In genomic region chr7:54773472-54774399, GRCh38 we compare ENCODE assay signal across 8 cellular contexts. TPM values are rescaled to one million over a fixed set of nuclear protein-coding genes. Genes with fewer than 3 reads are reported as not detected.
A peak's percentile ranks its signal among the peaks of the same experiment; 100 is the strongest.
DNase-seq lines count a peak whose midpoint lies in the region; ATAC-seq and TF ChIP-seq lines count a peak whose summit lies in the region.

No MANE protein-coding gene starts in this region.

- no peaks in the 10 kb centered on the region for H3K9me2 ChIP-seq in PC-3 (replicated peaks; ENCODE audit: low read length)

- H3K4me2 ChIP-seq in PC-3 (ENCODE audit: low read length): peak overlapping the region; percentile 92

- H3K9ac ChIP-seq in PC-3 (ENCODE audit: low read length): peak overlapping the region; percentile 61

- DNase-seq in D341Med (ENCODE audit: low spot score) (peak; percentile 82), PC-3 (peak; percentile 94), fibroblast of peridontal ligament (ENCODE audit: extremely low read depth) (peak; percentile 86), neural crest cell (ENCODE audit: low read depth, low spot score) (peak; percentile 81), stromal cell of bone marrow (ENCODE audit: low read depth) (peak; percentile 63)
- peak; percentile 62 for DNase-seq in Jurkat, Clone E6-1 (ENCODE audit: low read depth, low spot score)
- peak; percentile 53 for DNase-seq in activated T-helper 1 cell treated with anti-CD3 and anti-CD28 coated beads, Interleukin-12 subunit alpha, Interleukin-12 subunit beta, Interleukin-2, Interleukin-4 antibody, amounts not matched to agents 30 ng/mL and 10 ng/mL and 1 ng/mL, durations not matched to agents 14 hours and 24 hours and 36 hours (ENCODE audit: low spot score)

- peak overlapping the region; percentile 28 for H3K4me3 ChIP-seq in Jurkat, Clone E6-1 (ENCODE audit: low read length)
- H3K4me3 ChIP-seq in PC-3 (ENCODE audit: low read length): peak overlapping the region; percentile 67

- CTCF ChIA-PET in PC-3 (lab: Charles Lee): interaction anchor here (0.6 to 2.6 kb wide), 9 partner anchors 65 to 496 kb away, joined by 3 to 24 read pairs (median 4); no protein-coding TSS in a partner anchor

- TF ChIP-seq CTCF in PC-3 (conservative IDR thresholded peaks at IDR 0.05; ENCODE audit: low read depth, low read length) (peak; percentile 86), neural crest cell (conservative IDR thresholded peaks at IDR 0.05) (peak; percentile 88)

- POLR2A ChIA-PET in PC-3 (lab: Charles Lee; ENCODE audit: unreplicated experiment): no interaction called here

- H3K9me3 ChIP-seq in PC-3 (ENCODE audit: low read length): no peaks in the 10 kb centered on the region

- no peaks in the 10 kb centered on the region for H3K36me3 Mint-ChIP-seq in activated T-helper 1 cell treated with anti-CD3 and anti-CD28 coated beads, Interleukin-12 subunit alpha, Interleukin-12 subunit beta, Interleukin-2, Interleukin-4 antibody, amounts not matched to agents 30 ng/mL and 10 ng/mL and 1 ng/mL, durations not matched to agents 14 hours and 24 hours and 36 hours (ENCODE audit: low read depth)
- no peaks in the 10 kb centered on the region for H3K36me3 Mint-ChIP-seq in neural crest cell (ENCODE audit: low read depth)

- peaks cover 27% of the 10 kb centered on the region for H3K27me3 Mint-ChIP-seq in activated T-helper 1 cell treated with anti-CD3 and anti-CD28 coated beads, Interleukin-12 subunit alpha, Interleukin-12 subunit beta, Interleukin-2, Interleukin-4 antibody, amounts not matched to agents 30 ng/mL and 10 ng/mL and 1 ng/mL, durations not matched to agents 14 hours and 24 hours and 36 hours (ENCODE audit: insufficient read depth)
- H3K27me3 Mint-ChIP-seq in neural crest cell (ENCODE audit: low read depth): peaks cover 42% of the 10 kb centered on the region

- no peaks in the 10 kb centered on the region for H3K9me3 Mint-ChIP-seq in activated T-helper 1 cell treated with anti-CD3 and anti-CD28 coated beads, Interleukin-12 subunit alpha, Interleukin-12 subunit beta, Interleukin-2, Interleukin-4 antibody, amounts not matched to agents 30 ng/mL and 10 ng/mL and 1 ng/mL, durations not matched to agents 14 hours and 24 hours and 36 hours
- no peaks in the 10 kb centered on the region for H3K9me3 Mint-ChIP-seq in neural crest cell

- H3K79me2 ChIP-seq in PC-3 (ENCODE audit: low read length): no peaks in the 10 kb centered on the region

- peak overlapping the region; percentile 70 for H3K4me3 Mint-ChIP-seq in activated T-helper 1 cell treated with anti-CD3 and anti-CD28 coated beads, Interleukin-12 subunit alpha, Interleukin-12 subunit beta, Interleukin-2, Interleukin-4 antibody, amounts not matched to agents 30 ng/mL and 10 ng/mL and 1 ng/mL, durations not matched to agents 14 hours and 24 hours and 36 hours
- peak overlapping the region; percentile 56 for H3K4me3 Mint-ChIP-seq in neural crest cell

- ATAC-seq in GM21526 (IDR thresholded peaks at IDR 0.05; ENCODE audit: low FRiP score, unreplicated experiment) (peak; percentile 89), PC-3 (peak; percentile 88)

- peak overlapping the region; percentile 54 for H3K27ac ChIP-seq in PC-3 (ENCODE audit: low read length)

- no peaks in the 10 kb centered on the region for H4K20me1 ChIP-seq in PC-3 (ENCODE audit: low read length)

- no peaks in the 10 kb centered on the region for H3K27me3 ChIP-seq in PC-3 (ENCODE audit: low read length)

- H3F3A ChIP-seq in PC-3 (ENCODE audit: low read length, unreplicated experiment): no peaks in the 10 kb centered on the region

- no peaks in the 10 kb centered on the region for H3K36me3 ChIP-seq in PC-3 (ENCODE audit: low read depth, low read length)

- H3K27ac Mint-ChIP-seq in activated T-helper 1 cell treated with anti-CD3 and anti-CD28 coated beads, Interleukin-12 subunit alpha, Interleukin-12 subunit beta, Interleukin-2, Interleukin-4 antibody, amounts not matched to agents 30 ng/mL and 10 ng/mL and 1 ng/mL, durations not matched to agents 14 hours and 24 hours and 36 hours: no peak overlapping the region
- H3K27ac Mint-ChIP-seq in neural crest cell (ENCODE audit: unreplicated experiment): no peak overlapping the region

- H3K4me1 ChIP-seq in PC-3 (ENCODE audit: insufficient read depth, low read length): peaks cover 21% of the 10 kb centered on the region

- H2AFZ ChIP-seq in PC-3 (ENCODE audit: low read length): peak overlapping the region; percentile 90

- no TSS peak for BruUV-seq in PC-3 (replicated peaks; lab: Mats Ljungman, UMichigan)

- peaks cover 12% of the 10 kb centered on the region for H3K4me1 Mint-ChIP-seq in activated T-helper 1 cell treated with anti-CD3 and anti-CD28 coated beads, Interleukin-12 subunit alpha, Interleukin-12 subunit beta, Interleukin-2, Interleukin-4 antibody, amounts not matched to agents 30 ng/mL and 10 ng/mL and 1 ng/mL, durations not matched to agents 14 hours and 24 hours and 36 hours (ENCODE audit: low read depth)
- peaks cover 8% of the 10 kb centered on the region for H3K4me1 Mint-ChIP-seq in neural crest cell

- intact Hi-C loops in PC-3 (cut with micrococcal nuclease): loop anchor here (1.0 to 5.0 kb wide), 6 partner anchors 15 to 641 kb away; no protein-coding TSS in a partner anchor
- intact Hi-C loops in activated T-helper 1 cell treated with anti-CD3 and anti-CD28 coated beads, Interleukin-12 subunit alpha, Interleukin-12 subunit beta, Interleukin-2, Interleukin-4 antibody, amounts not matched to agents 30 ng/mL and 10 ng/mL and 1 ng/mL, durations not matched to agents 14 hours and 24 hours and 36 hours (cut with micrococcal nuclease): loop anchor here (1.0 to 5.0 kb wide), 5 partner anchors 14 to 642 kb away; partner anchors contain the start of gene SEC61G

RNA-seq across cellular contexts. Expression of gene SEC61G, which starts 14.7 kb away (rescaled TPM):
- polyA plus RNA-seq in Jurkat, Clone E6-1 (2012; ENCODE audit: insufficient read depth, insufficient read length): 258 TPM
- 128 and 177 TPM in 2 replicates for total RNA-seq in PC-3 (2014; rRNA removed)
- total RNA-seq in activated T-helper 1 cell treated with anti-CD3 and anti-CD28 coated beads, Interleukin-12 subunit alpha, Interleukin-12 subunit beta, Interleukin-2, Interleukin-4 antibody, amounts not matched to agents 30 ng/mL and 10 ng/mL and 1 ng/mL, durations not matched to agents 14 hours and 24 hours and 36 hours: 160 and 168 TPM in 2 replicates
- total RNA-seq in neural crest cell: 106 and 107 TPM in 2 replicates

Comparison
In these comparisons a context has a peak if more than half of its experiments do, and no peak if none do; other contexts are left out.
1. Peak in every context shown above with its lines: DNase-seq, ATAC-seq, H3K4me3 ChIP-seq and H3K27ac ChIP-seq.